Comparison of ENCODE assay signal across 9 cellular contexts in the genomic region with DNA sequence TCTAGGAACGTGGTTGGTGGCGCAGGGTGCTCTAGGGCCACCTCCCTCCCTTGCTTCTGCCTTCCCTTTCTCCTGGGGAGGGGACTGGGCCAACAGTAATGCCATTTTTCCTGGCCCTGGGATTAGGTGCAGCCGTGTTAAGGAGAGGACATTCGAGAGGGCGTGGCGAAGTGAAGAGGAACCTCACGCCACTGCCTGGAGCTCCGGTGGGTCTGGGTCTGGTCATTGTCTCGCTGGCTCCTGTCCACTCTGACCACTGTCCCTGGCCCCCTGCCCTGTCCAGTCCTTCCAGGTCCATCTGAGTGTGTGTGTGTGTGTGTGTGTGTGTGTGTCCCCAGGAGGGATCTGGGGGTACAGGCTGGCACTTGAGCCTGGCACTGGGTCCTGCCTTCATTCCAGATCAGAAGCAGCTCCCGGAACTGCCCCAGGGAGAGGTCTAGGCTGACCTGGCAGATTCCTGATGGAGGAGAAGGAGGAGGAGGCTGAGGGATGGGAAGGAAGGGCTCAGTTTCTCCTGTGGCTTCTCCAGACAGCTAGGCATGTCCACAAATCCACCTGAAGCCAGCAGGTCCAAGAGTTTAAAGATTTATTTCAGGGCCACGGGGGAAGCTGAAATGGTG. TPM values are rescaled to one million over a fixed set of nuclear protein-coding genes. Genes with fewer than 3 reads are reported as not detected.
DNase-seq lines count a peak whose midpoint lies in the region; ATAC-seq, FAIRE-seq and TF ChIP-seq lines count a peak whose summit lies in the region.
"Had no signal": no experiment of that assay in that cellular context is flagged by ENCODE, and none has a peak within 500 bp of the region (broad histone marks: within the 10 kb centered on the region; RNA-seq: fewer than 3 reads in every experiment).

NDST1 (plus strand) TSS at position 111 of the 620 bp plus-strand sequence. CDS start 13,124 bp downstream, outside the sequence.

- H3K4ac ChIP-seq in H1 (replicated peaks; ENCODE audit: insufficient read length, low read depth, low read length), result no peak within 1 kb of the TSS

- H3K9ac ChIP-seq in H1 (replicated peaks in 1 of 4; ENCODE audit: extremely low read depth in 1 of 4, low read depth in 3 of 4, low read length in 3 of 4), result no peak within 1 kb of the TSS

- WGBS in H1 (ENCODE audit: extremely low coverage in 1 of 2, insufficient coverage in 1 of 2, insufficient read length in 1 of 2, insufficient replicate concordance in 2 of 2, low coverage in 1 of 2, low lambda C conversion rate in 2 of 2, missing lambda C conversion rate in 1 of 2), 2 experiments, result 87% methylated on average over 9 of the region's 11 CpGs; no CpG with 5 or more reads in 1 of the 2 experiments

- peak in 1 of 2 donors; percentile 20 for ATAC-seq in lower lobe of right lung
- no peak for ATAC-seq in stimulated activated effector memory CD8-positive, alpha-beta T cell treated with anti-CD3 and anti-CD28 coated beads, Interleukin-12 subunit alpha, Interleukin-12 subunit beta, amount 100 ng/mL, for 72 hours

- H2AFZ ChIP-seq in H1 (ENCODE audit: low read length), result no peak within 1 kb of the TSS

- H2BK5ac ChIP-seq in H1 (ENCODE audit: low read depth, low read length), result peak within 1 kb of the TSS; percentile 60

- H3K27me3 Mint-ChIP-seq in activated T-helper 1 cell treated with anti-CD3 and anti-CD28 coated beads, Interleukin-12 subunit alpha, Interleukin-12 subunit beta, Interleukin-2, Interleukin-4 antibody, amounts not matched to agents 30 ng/mL and 10 ng/mL and 1 ng/mL, durations not matched to agents 14 hours and 24 hours and 36 hours (ENCODE audit: insufficient read depth), result no peaks in the 10 kb centered on the region

- H3K14ac ChIP-seq in H1 (ENCODE audit: insufficient read length), result no peak within 1 kb of the TSS

- H3K36me3 ChIP-seq in H1 (ENCODE audit: control insufficient read depth in 2 of 4, insufficient read depth in 4 of 4, low read length in 3 of 4), result no peaks in the 10 kb centered on the region; a peak in 1 of 8 replicates
- H3K36me3 ChIP-seq in lower lobe of right lung, result no peaks in the 10 kb centered on the region

- no peak within 1 kb of the TSS for H2BK15ac ChIP-seq in H1 (ENCODE audit: low read length)

- peak within 1 kb of the TSS; percentile 18 for H4K91ac ChIP-seq in H1 (replicated peaks; ENCODE audit: insufficient read length, low read length)

- H3K4me1 ChIP-seq in H1 (replicated peaks in 1 of 4; ENCODE audit: control insufficient read depth in 3 of 4, insufficient read depth in 4 of 4, low read length in 3 of 4) (peaks cover 21 to 39% (median 29%) of the 10 kb centered on the region in 4 experiments), lower lobe of right lung (peaks cover 99% of the 10 kb centered on the region)

- CTCF ChIA-PET in H1 (lab: Charles Lee; ENCODE audit: partially characterized antibody), result interaction anchor here (0.6 to 32.0 kb wide), 8 partner anchors 3 to 522 kb away, joined by 3 to 571 read pairs (median 6); partner anchors contain the start of gene NDST1

- peak within 1 kb of the TSS; percentile 14; the same call in 1 of the 2 replicates for H3K27ac ChIP-seq in H1 (ENCODE audit: low read depth, low read length)
- peak within 1 kb of the TSS; percentile 78 for H3K27ac ChIP-seq in lower lobe of right lung

- no peak within 1 kb of the TSS for H3K56ac ChIP-seq in H1 (replicated peaks; ENCODE audit: insufficient read length, low read depth, low read length)

- no peak within 1 kb of the TSS for H2BK120ac ChIP-seq in H1 (replicated peaks; ENCODE audit: low read depth, low read length)

- H3K9me3 Mint-ChIP-seq in stimulated activated effector memory CD8-positive, alpha-beta T cell treated with anti-CD3 and anti-CD28 coated beads, Interleukin-12 subunit alpha, Interleukin-12 subunit beta, amount 100 ng/mL, for 72 hours, result no peaks in the 10 kb centered on the region
- H3K9me3 Mint-ChIP-seq in activated T-helper 1 cell treated with anti-CD3 and anti-CD28 coated beads, Interleukin-12 subunit alpha, Interleukin-12 subunit beta, Interleukin-2, Interleukin-4 antibody, amounts not matched to agents 30 ng/mL and 10 ng/mL and 1 ng/mL, durations not matched to agents 14 hours and 24 hours and 36 hours, result no peaks in the 10 kb centered on the region

- H3K27me3 ChIP-seq in H1 (replicated peaks in 1 of 4; ENCODE audit: control insufficient read depth in 3 of 4, extremely low read depth in 1 of 4, insufficient read depth in 3 of 4, low read length in 3 of 4), result no peaks in the 10 kb centered on the region
- H3K27me3 ChIP-seq in lower lobe of right lung (ENCODE audit: low read depth), result no peaks in the 10 kb centered on the region

- FAIRE-seq in H1 (lab: Jason Lieb, UNC), result no peak

- peak within 1 kb of the TSS; percentile 40; the same call in 1 of the 2 replicates for H3K18ac ChIP-seq in H1 (ENCODE audit: extremely low read depth, low read length)

- no peak within 1 kb of the TSS for H4K5ac ChIP-seq in H1 (ENCODE audit: insufficient read length, low read depth, low read length)

- H3K27ac Mint-ChIP-seq in stimulated activated effector memory CD8-positive, alpha-beta T cell treated with anti-CD3 and anti-CD28 coated beads, Interleukin-12 subunit alpha, Interleukin-12 subunit beta, amount 100 ng/mL, for 72 hours, result peak within 1 kb of the TSS; percentile 60
- no peak within 1 kb of the TSS for H3K27ac Mint-ChIP-seq in activated T-helper 1 cell treated with anti-CD3 and anti-CD28 coated beads, Interleukin-12 subunit alpha, Interleukin-12 subunit beta, Interleukin-2, Interleukin-4 antibody, amounts not matched to agents 30 ng/mL and 10 ng/mL and 1 ng/mL, durations not matched to agents 14 hours and 24 hours and 36 hours

- TF ChIP-seq POLR2A in H1 (IDR thresholded peaks at IDR 0.05; ENCODE audit: control extremely low read depth in 1 of 2, low read depth in 2 of 2, low read length in 2 of 2), result no peak

- DNase-seq in HT1080 (ENCODE audit: low read depth) (no peak), H1 (ENCODE audit: low read depth in 1 of 2, low spot score in 2 of 2) (no peak), lower lobe of right lung (peak; percentile 72), NOMO-1 treated with DMSO at 0.1 percent for 48 hours (lab: John Stamatoyannopoulos, UW; ENCODE audit: unreplicated experiment) (no peak), SHP77 treated with DMSO at 0.1 percent for 48 hours (lab: John Stamatoyannopoulos, UW) (no peak)
- no peak for DNase-seq in stimulated activated effector memory CD8-positive, alpha-beta T cell treated with anti-CD3 and anti-CD28 coated beads, Interleukin-12 subunit alpha, Interleukin-12 subunit beta, amount 100 ng/mL, for 72 hours (ENCODE audit: low spot score in 2 of 2)
- no peak for DNase-seq in activated T-helper 1 cell treated with anti-CD3 and anti-CD28 coated beads, Interleukin-12 subunit alpha, Interleukin-12 subunit beta, Interleukin-2, Interleukin-4 antibody, amounts not matched to agents 30 ng/mL and 10 ng/mL and 1 ng/mL, durations not matched to agents 14 hours and 24 hours and 36 hours (ENCODE audit: low spot score)
- no peak for DNase-seq in activated naive CD4-positive, alpha-beta T cell (lab: John Stamatoyannopoulos, UW)
- DNase-seq: activated CD8-positive, alpha-beta memory T cell treated with anti-CD3 and anti-CD28 coated beads for 24 hours had no signal

- intact Hi-C loops in lower lobe of right lung (cut with DNase I), result no loop called here
- intact Hi-C loops in activated T-helper 1 cell treated with anti-CD3 and anti-CD28 coated beads, Interleukin-12 subunit alpha, Interleukin-12 subunit beta, Interleukin-2, Interleukin-4 antibody, amounts not matched to agents 30 ng/mL and 10 ng/mL and 1 ng/mL, durations not matched to agents 14 hours and 24 hours and 36 hours (cut with micrococcal nuclease), result no loop called here

- peaks cover 7 to 96% of the 10 kb centered on the region in 2 experiments; a peak in 3 of 4 replicates for H3K79me2 ChIP-seq in H1 (ENCODE audit: control insufficient read depth in 1 of 2, insufficient read depth in 2 of 2, low read length in 2 of 2)

- peak within 1 kb of the TSS; percentile 79 for H2AK5ac ChIP-seq in H1 (ENCODE audit: low read depth, low read length)

- H3K9me3 ChIP-seq in H1 (ENCODE audit: insufficient read depth in 2 of 2, low read depth in 1 of 2, low read length in 1 of 2) (no peaks in the 10 kb centered on the region), lower lobe of right lung (no peaks in the 10 kb centered on the region)

- no peak within 1 kb of the TSS for H3K4me3 ChIP-seq in H1 (ENCODE audit: extremely low read depth in 1 of 4, insufficient read depth in 2 of 4, low read depth in 3 of 4, low read length in 4 of 4)
- peak within 1 kb of the TSS; percentile 37 for H3K4me3 ChIP-seq in lower lobe of right lung

- POLR2A ChIA-PET in H1 (lab: Charles Lee; ENCODE audit: partially characterized antibody), result interaction anchor here (1.7 to 6.3 kb wide), 2 partner anchors 9 to 20 kb away, joined by 13 to 47 read pairs; no protein-coding TSS in a partner anchor

- no peak for TF ChIP-seq EP300 in H1 (IDR thresholded peaks at IDR 0.05; ENCODE audit: borderline replicate concordance in 1 of 2, low read depth in 2 of 2, low read length in 2 of 2)

- H3K4me2 ChIP-seq in H1 (ENCODE audit: insufficient read depth in 1 of 2, low read depth in 2 of 2, low read length in 2 of 2), result no peak within 1 kb of the TSS

- H2BK12ac ChIP-seq in H1 (ENCODE audit: low read depth, low read length), result no peak within 1 kb of the TSS

- no peaks in the 10 kb centered on the region for H3K36me3 Mint-ChIP-seq in stimulated activated effector memory CD8-positive, alpha-beta T cell treated with anti-CD3 and anti-CD28 coated beads, Interleukin-12 subunit alpha, Interleukin-12 subunit beta, amount 100 ng/mL, for 72 hours
- H3K36me3 Mint-ChIP-seq in activated T-helper 1 cell treated with anti-CD3 and anti-CD28 coated beads, Interleukin-12 subunit alpha, Interleukin-12 subunit beta, Interleukin-2, Interleukin-4 antibody, amounts not matched to agents 30 ng/mL and 10 ng/mL and 1 ng/mL, durations not matched to agents 14 hours and 24 hours and 36 hours (ENCODE audit: low read depth), result no peaks in the 10 kb centered on the region

- TF ChIP-seq CTCF in H1 (IDR thresholded peaks at IDR 0.05; ENCODE audit: control extremely low read depth in 1 of 3, insufficient read depth in 1 of 3, low read depth in 1 of 3, low read length in 3 of 3), result no peak
- no peak for TF ChIP-seq CTCF in lower lobe of right lung (IDR thresholded peaks at IDR 0.05)

- no peak within 1 kb of the TSS for H3K23ac ChIP-seq in H1 (ENCODE audit: insufficient read length)

- no peaks in the 10 kb centered on the region for H3K4me1 Mint-ChIP-seq in stimulated activated effector memory CD8-positive, alpha-beta T cell treated with anti-CD3 and anti-CD28 coated beads, Interleukin-12 subunit alpha, Interleukin-12 subunit beta, amount 100 ng/mL, for 72 hours
- no peaks in the 10 kb centered on the region for H3K4me1 Mint-ChIP-seq in activated T-helper 1 cell treated with anti-CD3 and anti-CD28 coated beads, Interleukin-12 subunit alpha, Interleukin-12 subunit beta, Interleukin-2, Interleukin-4 antibody, amounts not matched to agents 30 ng/mL and 10 ng/mL and 1 ng/mL, durations not matched to agents 14 hours and 24 hours and 36 hours (ENCODE audit: low read depth)

- peaks cover 45% of the 10 kb centered on the region for H3K79me1 ChIP-seq in H1 (ENCODE audit: low read depth, low read length)

- no peak within 1 kb of the TSS for H3K4me3 Mint-ChIP-seq in stimulated activated effector memory CD8-positive, alpha-beta T cell treated with anti-CD3 and anti-CD28 coated beads, Interleukin-12 subunit alpha, Interleukin-12 subunit beta, amount 100 ng/mL, for 72 hours
- H3K4me3 Mint-ChIP-seq in activated T-helper 1 cell treated with anti-CD3 and anti-CD28 coated beads, Interleukin-12 subunit alpha, Interleukin-12 subunit beta, Interleukin-2, Interleukin-4 antibody, amounts not matched to agents 30 ng/mL and 10 ng/mL and 1 ng/mL, durations not matched to agents 14 hours and 24 hours and 36 hours, result no peak within 1 kb of the TSS

- H3K23me2 ChIP-seq in H1 (ENCODE audit: low read depth, low read length), result no peaks in the 10 kb centered on the region; the same call in none of the 2 replicates

- TF ChIP-seq RAD21 in H1 (IDR thresholded peaks at IDR 0.05 in 1 of 2, conservative IDR thresholded peaks at IDR 0.05 in 1 of 2; ENCODE audit: low read depth in 2 of 2, low read length in 2 of 2), result no peak

- H4K8ac ChIP-seq in H1 (ENCODE audit: extremely low read depth, insufficient read depth, low read length), result peak within 1 kb of the TSS; percentile 28; the same call in 1 of the 2 replicates

- no peak within 1 kb of the TSS for H2BK20ac ChIP-seq in H1 (ENCODE audit: low read length)

- peaks cover 16 to 27% of the 10 kb centered on the region in 2 experiments for H4K20me1 ChIP-seq in H1 (replicated peaks in 1 of 2; ENCODE audit: control insufficient read depth in 1 of 2, insufficient read depth in 2 of 2, low read length in 2 of 2)

RNA-seq across cellular contexts. Expression of gene NDST1, which starts in this region (rescaled TPM):
- total RNA-seq in HT1080 (2014; rRNA removed; shearing (Covaris generic)), result 47.6 and 58.6 TPM in 2 replicates
- 57.5 and 64.7 TPM in 2 replicates for polyA plus RNA-seq in HT1080 (2015; cell fraction: cytosol; rRNA removed)
- 74.6 and 77.4 TPM in 2 replicates for polyA plus RNA-seq in HT1080 (2015; cell fraction: nucleus; rRNA removed)
- total RNA-seq in H1 (2021; fragmentation: NEBNext Ultra II Directional; extraction: Animal tissue kit (Norgen Biotek cat#: 25700)), result 70.1 and 72.0 TPM in 2 replicates
- 27.0 and 37.7 TPM in 2 replicates for polyA plus RNA-seq in H1 (2011; rRNA removed)
- 21.2 TPM for polyA plus RNA-seq in H1 (2011; cell fraction: cytosol; rRNA removed)
- 50.8 TPM for polyA plus RNA-seq in H1 (2011; cell fraction: nucleus; rRNA removed)
- 28.7 to 34.5 TPM (median 31.7 TPM) in 4 replicates for polyA plus RNA-seq in H1 (2012, experiment 1 of 2)
- polyA plus RNA-seq in H1 (2012, experiment 2 of 2), result 30.3 TPM
- 30.1 TPM for polyA plus RNA-seq in H1 (2013, experiment 1 of 2)
- 32.9 TPM for polyA plus RNA-seq in H1 (2013, experiment 2 of 2)
- 41.4 and 47.8 TPM in 2 replicates for polyA minus RNA-seq in H1 (2011; rRNA and poly(A)+ RNA removed)
- 32.1 TPM for polyA minus RNA-seq in H1 (2011; cell fraction: cytosol; rRNA and poly(A)+ RNA removed)
- polyA minus RNA-seq in H1 (2011; cell fraction: nucleus; rRNA and poly(A)+ RNA removed), result 37.9 TPM
- total RNA-seq in lower lobe of right lung, result 117 TPM
- 2.8 and 3.9 TPM in 2 replicates for total RNA-seq in activated T-helper 1 cell treated with anti-CD3 and anti-CD28 coated beads, Interleukin-12 subunit alpha, Interleukin-12 subunit beta, Interleukin-2, Interleukin-4 antibody, amounts not matched to agents 30 ng/mL and 10 ng/mL and 1 ng/mL, durations not matched to agents 14 hours and 24 hours and 36 hours
